ENCODE assay signal across 8 cellular contexts in genomic region chr7:30740417-30741181, GRCh38. TPM values are rescaled to one million over a fixed set of nuclear protein-coding genes. Genes with fewer than 3 reads are reported as not detected.
A peak's percentile ranks its signal among the peaks of the same experiment; 100 is the strongest.
DNase-seq lines count a peak whose midpoint lies in the region; ATAC-seq and TF ChIP-seq lines count a peak whose summit lies in the region.

No MANE protein-coding gene starts in this region.

- TF ChIP-seq EP300 in ovary (IDR thresholded peaks at IDR 0.05), result no peak
- no peak for TF ChIP-seq EP300 in transverse colon (IDR thresholded peaks at IDR 0.05; ENCODE audit: low read depth)

- in situ Hi-C loops in transverse colon (cut with MboI; ENCODE audit: low pct_ligation_motif_present in 1 of 4, low pct_unique_long_range_greater_than_20kb in 1 of 4, low sequenced_read_pairs in 3 of 4), result loop anchor here in 1 of 4 donors (25.0 kb wide), 1 partner anchor 578 kb away; no protein-coding TSS in a partner anchor

- H3K4me1 ChIP-seq in RWPE2 (ENCODE audit: insufficient read depth, poor library complexity, severe bottlenecking) (no peaks in the 10 kb centered on the region), ovary (ENCODE audit: insufficient read depth) (no peaks in the 10 kb centered on the region), transverse colon (no peaks in the 10 kb centered on the region)

- H3K9me3 ChIP-seq in RWPE2 (ENCODE audit: severe bottlenecking) (no peaks in the 10 kb centered on the region), ovary (no peaks in the 10 kb centered on the region), transverse colon (no peaks in the 10 kb centered on the region)

- no peaks in the 10 kb centered on the region for H3K36me3 ChIP-seq in RWPE2 (ENCODE audit: low read depth)
- H3K36me3 ChIP-seq in ovary, result no peaks in the 10 kb centered on the region
- H3K36me3 ChIP-seq in transverse colon, result no peaks in the 10 kb centered on the region

- ATAC-seq in RWPE2 (ENCODE audit: low read depth), result peak; percentile 75

- DNase-seq in AG20443 (ENCODE audit: low spot score) (peak; percentile 92), GM19240 (ENCODE audit: insufficient read length, low spot score) (peak; percentile 85), LoVo (ENCODE audit: low spot score) (peak; percentile 78), RWPE2 (ENCODE audit: low spot score) (no peak), activated gamma-delta T cell (lab: John Stamatoyannopoulos, UW) (peak; percentile 23), foreskin melanocyte (peak; percentile 35), ovary (peak; percentile 69 to 89 (median 83)), transverse colon (peak; percentile 83)

- H3K4me3 ChIP-seq in RWPE2 (ENCODE audit: severe bottlenecking), result no peak overlapping the region
- no peak overlapping the region for H3K4me3 ChIP-seq in ovary
- no peak overlapping the region for H3K4me3 ChIP-seq in transverse colon

- no peak overlapping the region for H3K27ac ChIP-seq in RWPE2 (ENCODE audit: poor library complexity, severe bottlenecking)
- no peak overlapping the region for H3K27ac ChIP-seq in ovary
- no peak overlapping the region for H3K27ac ChIP-seq in transverse colon

- intact Hi-C loops in ovary (cut with DNase I) (loop anchor here in 1 of 4 donors (5.0 kb wide), 2 partner anchors 382 to 463 kb away; no protein-coding TSS in a partner anchor), transverse colon (cut with DNase I; ENCODE audit: low total_unique reads) (no loop called here)

- TF ChIP-seq POLR2A in ovary (IDR thresholded peaks at IDR 0.05) (no peak), transverse colon (IDR thresholded peaks at IDR 0.05) (no peak)

- WGBS in ovary, 3 donors, result 38 to 44% (median 42%) methylated on average over 13 to 14 of the region's 14 CpGs
- 0 to 39% methylated on average over 4 to 14 of the region's 14 CpGs for WGBS in transverse colon (ENCODE audit: low coverage in 1 of 2), 2 donors

- H3K27me3 ChIP-seq in RWPE2 (ENCODE audit: insufficient read depth, poor library complexity, severe bottlenecking) (no peaks in the 10 kb centered on the region), ovary (no peaks in the 10 kb centered on the region), transverse colon (no peaks in the 10 kb centered on the region)

- TF ChIP-seq CTCF in RWPE2 (IDR thresholded peaks at IDR 0.05; ENCODE audit: poor library complexity, severe bottlenecking) (peak; percentile 95), ovary (IDR thresholded peaks at IDR 0.05) (peak; percentile 85 to 93 (median 91)), transverse colon (IDR thresholded peaks at IDR 0.05) (peak; percentile 94 to 99 (median 98))

RNA-seq across cellular contexts. Expression of gene INMT, which starts 11.3 kb away (rescaled TPM):
- total RNA-seq in ovary (100 to 1,000 TPM in 1 of 7 donors, 10 to 100 TPM in 4, 1 to 10 TPM in 1, under 1 TPM in 1; 0.99 to 153 (median 41.8) TPM), transverse colon (10 to 100 TPM in 1 of 4 donors, 1 to 10 TPM in 3; 3.8 to 15.5 (median 8.7) TPM)
- polyA plus RNA-seq in ovary, result 10 to 100 TPM; 11.9 to 37.3 TPM

RNA-seq across cellular contexts. Expression of gene MINDY4, which starts 30.6 kb away (rescaled TPM):
- total RNA-seq in ovary (10 to 100 TPM in 5 of 7 donors, 1 to 10 TPM in 2; 7.9 to 30.3 (median 22.9) TPM), transverse colon (10 to 100 TPM in 1 of 4 donors, 1 to 10 TPM in 3; 4.6 to 14.1 (median 6.8) TPM)
- polyA plus RNA-seq in ovary, result 1 to 10 TPM; 6.9 to 8.4 TPM

RNA-seq across cellular contexts. Expression of gene CRHR2, which starts 58.3 kb away (rescaled TPM):
- 1 to 10 TPM in 1 of 7 donors, under 1 TPM in 3, not detected in 3; 0.10 to 1.1 (median 0.87) TPM for total RNA-seq in ovary
- under 1 TPM in 1 of 2 donors, not detected in 1; 0.08 TPM for polyA plus RNA-seq in ovary
- not detected for total RNA-seq in transverse colon
